8 cellular contexts compared by ENCODE assay signal in genomic region chr17:78383725-78384471, GRCh38. TPM values are rescaled to one million over a fixed set of nuclear protein-coding genes. Genes with fewer than 3 reads are reported as not detected.
DNase-seq lines count a peak whose midpoint lies in the region; ATAC-seq and TF ChIP-seq lines count a peak whose summit lies in the region.

No MANE protein-coding gene starts in this region.

- peaks cover 77% of the 10 kb centered on the region for H3K4me1 ChIP-seq in GM23338 (ENCODE audit: insufficient read depth)

- no peaks in the 10 kb centered on the region; the same call in 1 of the 2 replicates for H3K36me3 ChIP-seq in GM23338 (ENCODE audit: insufficient read depth)

- TF ChIP-seq CTCF in GM23338 (conservative IDR thresholded peaks at IDR 0.05; ENCODE audit: low read depth in 2 of 2) = no peak

- H3F3A ChIP-seq in GM23338 (replicated peaks; ENCODE audit: low read depth) = peaks cover 18% of the 10 kb centered on the region; the same call in 1 of the 2 replicates

- peaks cover 100% of the 10 kb centered on the region for H3K79me2 ChIP-seq in GM23338 (replicated peaks; ENCODE audit: insufficient read depth)

- H3K4me1 Mint-ChIP-seq in GM23338 = peaks cover 75% of the 10 kb centered on the region
- H3K4me1 Mint-ChIP-seq in stimulated activated naive B cell treated with anti-CD40 and anti-IgM and Interleukin-4, amounts not matched to agents 10 μg/mL and 1 μg/mL and 100 μg/mL, for 72 hours = peaks cover 69 to 94% of the 10 kb centered on the region in 2 donors

- no peak for ATAC-seq in GM23338
- peak; percentile 33 to 40 for ATAC-seq in stimulated activated naive B cell treated with anti-CD40 and anti-IgM and Interleukin-4, amounts not matched to agents 10 μg/mL and 1 μg/mL and 100 μg/mL, for 72 hours (replicated peaks)

- H3K9me2 ChIP-seq in GM23338 (ENCODE audit: insufficient read depth) = no peaks in the 10 kb centered on the region

- H3K27me3 Mint-ChIP-seq in GM23338 (ENCODE audit: insufficient read depth, low read depth, poor library complexity) = peaks cover 6% of the 10 kb centered on the region
- no peaks in the 10 kb centered on the region for H3K27me3 Mint-ChIP-seq in stimulated activated naive B cell treated with anti-CD40 and anti-IgM and Interleukin-4, amounts not matched to agents 10 μg/mL and 1 μg/mL and 100 μg/mL, for 72 hours

- H3K4me3 Mint-ChIP-seq in GM23338 = no peak overlapping the region; the same call in 2 of the 3 replicates
- H3K4me3 Mint-ChIP-seq in stimulated activated naive B cell treated with anti-CD40 and anti-IgM and Interleukin-4, amounts not matched to agents 10 μg/mL and 1 μg/mL and 100 μg/mL, for 72 hours = peak overlapping the region; percentile 59 to 76

- DNase-seq in AG08395 (ENCODE audit: low spot score) (peak; percentile 95), GM23338 (ENCODE audit: low spot score) (no peak), SKM-1 treated with dmso at 0.1 percent for 144 hours (lab: John Stamatoyannopoulos, UW; ENCODE audit: unreplicated experiment) (peak; percentile 94), caudate nucleus (lab: John Stamatoyannopoulos, UW) (peak in 5 of 61 donors; percentile 10 to 30 (median 19)), lung microvascular endothelial cell (ENCODE audit: low read depth in 2 of 2) (peak; percentile 96 to 100), NCI-H1436 treated with DMSO at 0.1 percent for 48 hours (lab: John Stamatoyannopoulos, UW) (no peak), DMS53 (lab: John Stamatoyannopoulos, UW) (no peak)
- peak; percentile 65 for DNase-seq in stimulated activated naive B cell treated with anti-CD40 and anti-IgM and Interleukin-4, amounts not matched to agents 10 μg/mL and 1 μg/mL and 100 μg/mL, for 72 hours

- H3K27ac ChIP-seq in GM23338 (ENCODE audit: low read depth) = peak overlapping the region; percentile 66
- peak overlapping the region; percentile 90 for H3K27ac ChIP-seq in caudate nucleus (ENCODE audit: low read depth, low read length)

- peaks cover 15% of the 10 kb centered on the region for H3K36me3 Mint-ChIP-seq in GM23338 (ENCODE audit: low read depth)
- peaks cover 34 to 57% of the 10 kb centered on the region in 2 donors for H3K36me3 Mint-ChIP-seq in stimulated activated naive B cell treated with anti-CD40 and anti-IgM and Interleukin-4, amounts not matched to agents 10 μg/mL and 1 μg/mL and 100 μg/mL, for 72 hours

- no peak overlapping the region for H2AFZ ChIP-seq in GM23338

- no peaks in the 10 kb centered on the region for H3K27me3 ChIP-seq in GM23338 (ENCODE audit: insufficient read depth)

- H3K4me3 ChIP-seq in GM23338 = no peak overlapping the region

- H3K9me3 Mint-ChIP-seq in GM23338 = no peaks in the 10 kb centered on the region; the same call in 2 of the 3 replicates
- H3K9me3 Mint-ChIP-seq in stimulated activated naive B cell treated with anti-CD40 and anti-IgM and Interleukin-4, amounts not matched to agents 10 μg/mL and 1 μg/mL and 100 μg/mL, for 72 hours = peaks cover 2 to 5% of the 10 kb centered on the region in 2 donors

- H3K4me2 ChIP-seq in GM23338 = peak overlapping the region; percentile 54

- H4K20me1 ChIP-seq in GM23338 (replicated peaks; ENCODE audit: insufficient read depth) = peaks cover 92% of the 10 kb centered on the region

- H3K27ac Mint-ChIP-seq in GM23338 = peak overlapping the region; percentile 47; the same call in 1 of the 2 replicates
- peak overlapping the region; percentile 99 for H3K27ac Mint-ChIP-seq in stimulated activated naive B cell treated with anti-CD40 and anti-IgM and Interleukin-4, amounts not matched to agents 10 μg/mL and 1 μg/mL and 100 μg/mL, for 72 hours

TF ChIP-seq in GM23338, 12 proteins besides CTCF, POLR2A, EP300 and RAD21:
- TF ChIP-seq EZH2 (IDR thresholded peaks at IDR 0.05; ENCODE audit: low read depth, unreplicated experiment) (no peak), EZH2phosphoT487 (IDR thresholded peaks at IDR 0.05; ENCODE audit: unreplicated experiment) (no peak)

RNA-seq across cellular contexts. Expression of gene PGS1, which starts 5.4 kb away (rescaled TPM):
- total RNA-seq in GM23338 (2014; rRNA removed; shearing (Covaris generic)) = 65.8 and 67.1 TPM in 2 replicates
- 42.5 and 43.9 TPM in 2 replicates for polyA plus RNA-seq in GM23338 (2016; fragmentation: Nextera tagmentation; extraction: Ambion mirVana)
- 15.7 and 26.4 TPM in 2 replicates for total RNA-seq in lung microvascular endothelial cell

RNA-seq across cellular contexts. Expression of gene SOCS3, which starts 24.0 kb away (rescaled TPM):
- total RNA-seq in GM23338 (2014; rRNA removed; shearing (Covaris generic)) = 25.1 and 32.9 TPM in 2 replicates
- polyA plus RNA-seq in GM23338 (2016; fragmentation: Nextera tagmentation; extraction: Ambion mirVana) = 13.2 TPM in 2 replicates
- total RNA-seq in lung microvascular endothelial cell = 39.2 and 79.6 TPM in 2 replicates

Comparison
In these comparisons a context has a peak if more than half of its experiments do, and no peak if none do; other contexts are left out.
1. DNase-seq: peak in AG08395 (single experiment), SKM-1 treated with dmso at 0.1 percent for 144 hours (single experiment), lung microvascular endothelial cell (2 of 2) and stimulated activated naive B cell treated with anti-CD40 and anti-IgM and Interleukin-4, amounts not matched to agents 10 μg/mL and 1 μg/mL and 100 μg/mL, for 72 hours (single experiment); none in GM23338 (single experiment), NCI-H1436 treated with DMSO at 0.1 percent for 48 hours (single experiment) and DMS53 (single experiment).